1 cellular context compared by ENCODE assay signal in the genomic region with DNA sequence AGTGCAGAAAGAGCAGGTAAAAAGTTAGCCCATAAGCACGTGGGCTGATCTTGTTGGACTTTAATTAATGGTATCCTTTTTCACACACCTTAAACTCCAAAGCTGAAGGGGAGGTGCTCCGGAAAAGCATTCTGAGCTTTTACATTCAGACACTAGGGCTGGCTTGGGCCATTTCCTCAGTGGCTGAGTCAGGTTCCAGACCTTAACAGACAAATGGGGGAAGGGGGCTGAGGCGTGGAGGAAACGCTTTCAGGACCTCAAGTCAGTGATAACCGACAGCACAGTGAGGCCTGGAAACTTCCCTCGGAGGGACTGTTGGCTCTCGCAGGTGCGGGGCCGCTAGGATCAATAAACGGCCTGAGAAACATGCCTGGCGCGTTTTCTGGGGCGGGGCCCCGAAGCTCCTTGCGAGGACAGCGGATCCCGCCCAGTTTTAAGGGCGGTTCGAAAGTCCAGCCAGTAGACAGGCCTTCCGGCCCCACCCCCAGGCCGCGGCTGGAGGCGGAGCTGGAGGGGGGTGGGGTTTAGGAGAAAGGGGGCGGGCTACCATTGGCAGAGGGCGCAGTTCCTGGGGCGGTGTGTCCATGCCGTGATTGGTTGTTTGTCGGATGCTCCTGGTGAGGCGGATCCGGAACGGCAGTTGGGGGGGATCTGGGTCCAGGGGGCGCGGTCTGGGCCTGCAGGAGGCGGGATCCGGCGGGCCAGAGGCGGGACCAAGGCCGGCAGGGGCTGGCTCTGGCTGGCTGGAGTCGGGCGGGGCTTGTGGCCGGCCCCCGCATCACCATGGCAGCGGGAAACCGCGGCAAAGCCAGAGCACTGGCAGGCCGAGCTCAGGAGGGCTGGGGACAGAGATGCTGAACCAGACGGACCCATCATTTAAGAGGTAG.
TF ChIP-seq lines count a peak whose summit lies in the region.

No MANE protein-coding gene starts in this region.

TF ChIP-seq in SK-N-SH, 30 proteins besides CTCF, POLR2A, EP300 and RAD21 (continued from another document):
- no peak for TF ChIP-seq NFIC (IDR thresholded peaks at IDR 0.05; ENCODE audit: borderline replicate concordance)
- TF ChIP-seq ELF1 (IDR thresholded peaks at IDR 0.05): 0 out of 2 replicates have a peak, but pooled peaks have one; percentile 26
- TF ChIP-seq, protein P1, sequence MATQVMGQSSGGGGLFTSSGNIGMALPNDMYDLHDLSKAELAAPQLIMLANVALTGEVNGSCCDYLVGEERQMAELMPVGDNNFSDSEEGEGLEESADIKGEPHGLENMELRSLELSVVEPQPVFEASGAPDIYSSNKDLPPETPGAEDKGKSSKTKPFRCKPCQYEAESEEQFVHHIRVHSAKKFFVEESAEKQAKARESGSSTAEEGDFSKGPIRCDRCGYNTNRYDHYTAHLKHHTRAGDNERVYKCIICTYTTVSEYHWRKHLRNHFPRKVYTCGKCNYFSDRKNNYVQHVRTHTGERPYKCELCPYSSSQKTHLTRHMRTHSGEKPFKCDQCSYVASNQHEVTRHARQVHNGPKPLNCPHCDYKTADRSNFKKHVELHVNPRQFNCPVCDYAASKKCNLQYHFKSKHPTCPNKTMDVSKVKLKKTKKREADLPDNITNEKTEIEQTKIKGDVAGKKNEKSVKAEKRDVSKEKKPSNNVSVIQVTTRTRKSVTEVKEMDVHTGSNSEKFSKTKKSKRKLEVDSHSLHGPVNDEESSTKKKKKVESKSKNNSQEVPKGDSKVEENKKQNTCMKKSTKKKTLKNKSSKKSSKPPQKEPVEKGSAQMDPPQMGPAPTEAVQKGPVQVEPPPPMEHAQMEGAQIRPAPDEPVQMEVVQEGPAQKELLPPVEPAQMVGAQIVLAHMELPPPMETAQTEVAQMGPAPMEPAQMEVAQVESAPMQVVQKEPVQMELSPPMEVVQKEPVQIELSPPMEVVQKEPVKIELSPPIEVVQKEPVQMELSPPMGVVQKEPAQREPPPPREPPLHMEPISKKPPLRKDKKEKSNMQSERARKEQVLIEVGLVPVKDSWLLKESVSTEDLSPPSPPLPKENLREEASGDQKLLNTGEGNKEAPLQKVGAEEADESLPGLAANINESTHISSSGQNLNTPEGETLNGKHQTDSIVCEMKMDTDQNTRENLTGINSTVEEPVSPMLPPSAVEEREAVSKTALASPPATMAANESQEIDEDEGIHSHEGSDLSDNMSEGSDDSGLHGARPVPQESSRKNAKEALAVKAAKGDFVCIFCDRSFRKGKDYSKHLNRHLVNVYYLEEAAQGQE (IDR thresholded peaks at IDR 0.05; ENCODE audit: low read depth, low read length): no peak
- peak; percentile 60 for TF ChIP-seq MXI1 (IDR thresholded peaks at IDR 0.05; ENCODE audit: low read depth, low read length)
- TF ChIP-seq, protein P2, sequence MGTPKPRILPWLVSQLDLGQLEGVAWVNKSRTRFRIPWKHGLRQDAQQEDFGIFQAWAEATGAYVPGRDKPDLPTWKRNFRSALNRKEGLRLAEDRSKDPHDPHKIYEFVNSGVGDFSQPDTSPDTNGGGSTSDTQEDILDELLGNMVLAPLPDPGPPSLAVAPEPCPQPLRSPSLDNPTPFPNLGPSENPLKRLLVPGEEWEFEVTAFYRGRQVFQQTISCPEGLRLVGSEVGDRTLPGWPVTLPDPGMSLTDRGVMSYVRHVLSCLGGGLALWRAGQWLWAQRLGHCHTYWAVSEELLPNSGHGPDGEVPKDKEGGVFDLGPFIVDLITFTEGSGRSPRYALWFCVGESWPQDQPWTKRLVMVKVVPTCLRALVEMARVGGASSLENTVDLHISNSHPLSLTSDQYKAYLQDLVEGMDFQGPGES (IDR thresholded peaks at IDR 0.05; ENCODE audit: low read depth, low read length): 0 out of 2 replicates have a peak, but pooled peaks have one; percentile 4
- TF ChIP-seq SMC3 (IDR thresholded peaks at IDR 0.05; ENCODE audit: low read depth, low read length): peak; percentile 7; the same call in 1 of the 2 replicates
- peak; percentile 53; the same call in 1 of the 2 replicates for TF ChIP-seq TAF1 (IDR thresholded peaks at IDR 0.05; ENCODE audit: borderline replicate concordance, low read depth, low read length)
- TF ChIP-seq, protein P3, sequence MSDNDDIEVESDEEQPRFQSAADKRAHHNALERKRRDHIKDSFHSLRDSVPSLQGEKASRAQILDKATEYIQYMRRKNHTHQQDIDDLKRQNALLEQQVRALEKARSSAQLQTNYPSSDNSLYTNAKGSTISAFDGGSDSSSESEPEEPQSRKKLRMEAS (IDR thresholded peaks at IDR 0.05; ENCODE audit: low read depth): peak; percentile 89; the same call in 1 of the 2 replicates
- peak; percentile 34; the same call in 1 of the 2 replicates for TF ChIP-seq GABPA (IDR thresholded peaks at IDR 0.05; ENCODE audit: low read depth)
- TF ChIP-seq SIN3A (IDR thresholded peaks at IDR 0.05; ENCODE audit: borderline replicate concordance, low read depth, low read length): peak; percentile 22; the same call in 1 of the 2 replicates
- peak; percentile 89 for TF ChIP-seq POLR2AphosphoS5 (IDR thresholded peaks at IDR 0.05; ENCODE audit: low read depth, low read length)
- TF ChIP-seq, protein P4, sequence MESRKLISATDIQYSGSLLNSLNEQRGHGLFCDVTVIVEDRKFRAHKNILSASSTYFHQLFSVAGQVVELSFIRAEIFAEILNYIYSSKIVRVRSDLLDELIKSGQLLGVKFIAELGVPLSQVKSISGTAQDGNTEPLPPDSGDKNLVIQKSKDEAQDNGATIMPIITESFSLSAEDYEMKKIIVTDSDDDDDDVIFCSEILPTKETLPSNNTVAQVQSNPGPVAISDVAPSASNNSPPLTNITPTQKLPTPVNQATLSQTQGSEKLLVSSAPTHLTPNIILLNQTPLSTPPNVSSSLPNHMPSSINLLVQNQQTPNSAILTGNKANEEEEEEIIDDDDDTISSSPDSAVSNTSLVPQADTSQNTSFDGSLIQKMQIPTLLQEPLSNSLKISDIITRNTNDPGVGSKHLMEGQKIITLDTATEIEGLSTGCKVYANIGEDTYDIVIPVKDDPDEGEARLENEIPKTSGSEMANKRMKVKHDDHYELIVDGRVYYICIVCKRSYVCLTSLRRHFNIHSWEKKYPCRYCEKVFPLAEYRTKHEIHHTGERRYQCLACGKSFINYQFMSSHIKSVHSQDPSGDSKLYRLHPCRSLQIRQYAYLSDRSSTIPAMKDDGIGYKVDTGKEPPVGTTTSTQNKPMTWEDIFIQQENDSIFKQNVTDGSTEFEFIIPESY (IDR thresholded peaks at IDR 0.05; ENCODE audit: borderline replicate concordance, low read depth): no peak
